24 cellular contexts compared by ENCODE assay signal in the genomic region with DNA sequence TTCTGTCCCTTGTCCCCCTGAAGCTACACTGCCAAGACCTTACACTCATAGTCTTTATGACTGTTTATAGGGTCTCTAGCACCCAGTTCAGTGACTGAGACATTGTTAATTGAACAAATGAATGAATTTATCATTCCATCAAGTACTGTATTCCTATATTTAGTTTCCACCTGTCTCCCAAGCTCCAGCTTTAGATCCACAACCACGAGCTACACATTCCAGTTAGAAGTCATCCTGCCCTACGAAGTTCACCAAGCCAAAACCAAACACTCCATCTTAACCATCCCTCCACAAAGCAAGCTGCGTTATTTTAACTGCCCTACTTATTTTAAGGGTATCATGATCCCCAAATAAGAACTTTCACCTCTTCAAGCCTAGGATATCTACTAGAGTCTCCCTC. TPM values are rescaled to one million over a fixed set of nuclear protein-coding genes. Genes with fewer than 3 reads are reported as not detected.
A peak's percentile ranks its signal among the peaks of the same experiment; 100 is the strongest.
DNase-seq lines count a peak whose midpoint lies in the region; ATAC-seq and TF ChIP-seq lines count a peak whose summit lies in the region.
"Had no signal": no experiment of that assay in that cellular context is flagged by ENCODE, and none has a peak within 500 bp of the region (broad histone marks: within the 10 kb centered on the region; RNA-seq: fewer than 3 reads in every experiment).

No MANE protein-coding gene starts in this region.

- H3K27ac ChIP-seq in HUES48 (ENCODE audit: low read depth, low read length), result peak overlapping the region; percentile 89
- H3K27ac ChIP-seq in endodermal cell (ENCODE audit: low read depth, low read length), result peak overlapping the region; percentile 15
- H3K27ac ChIP-seq in left lung, result no peak overlapping the region
- H3K27ac ChIP-seq: BLaER1, KMS-11, RWPE1 had no signal

- H3K4me1 ChIP-seq in HUES48 (ENCODE audit: control insufficient read depth, insufficient read depth, low read length) (peaks cover 53% of the 10 kb centered on the region), endodermal cell (ENCODE audit: control insufficient read depth, insufficient read depth, low read length) (peaks cover 7% of the 10 kb centered on the region), left lung (no peaks in the 10 kb centered on the region)
- H3K4me1 ChIP-seq: BLaER1 had no signal

- no peaks in the 10 kb centered on the region for H3K9me3 ChIP-seq in HUES48 (ENCODE audit: control insufficient read depth, insufficient read depth, low read length)
- H3K9me3 ChIP-seq in endodermal cell (ENCODE audit: control insufficient read depth, low read length), result peaks cover 5% of the 10 kb centered on the region
- no peaks in the 10 kb centered on the region for H3K9me3 ChIP-seq in left lung
- H3K9me3 ChIP-seq: BLaER1, SK-N-SH had no signal

- no peaks in the 10 kb centered on the region for H3K36me3 Mint-ChIP-seq in endodermal cell (ENCODE audit: low read depth)

- H3K27me3 ChIP-seq in HUES48 (ENCODE audit: control insufficient read depth, insufficient read depth, low read length) (no peaks in the 10 kb centered on the region), endodermal cell (ENCODE audit: control insufficient read depth, insufficient read depth, low read length, poor library complexity, severe bottlenecking) (no peaks in the 10 kb centered on the region), left lung (no peaks in the 10 kb centered on the region)
- H3K27me3 ChIP-seq: BLaER1 had no signal

- H3K4me1 Mint-ChIP-seq in endodermal cell, result no peaks in the 10 kb centered on the region

- H3K27me3 Mint-ChIP-seq in endodermal cell (ENCODE audit: insufficient read depth), result no peaks in the 10 kb centered on the region
- H3K27me3 Mint-ChIP-seq: CD4-positive, alpha-beta T cell had no signal

- H3K36me3 ChIP-seq in HUES48 (ENCODE audit: control insufficient read depth, insufficient read depth, low read length), result no peaks in the 10 kb centered on the region
- H3K36me3 ChIP-seq in endodermal cell (ENCODE audit: control insufficient read depth, insufficient read depth, low read length), result no peaks in the 10 kb centered on the region
- H3K36me3 ChIP-seq in left lung, result no peaks in the 10 kb centered on the region
- H3K36me3 ChIP-seq: BLaER1 had no signal

- no peak overlapping the region for H3K27ac Mint-ChIP-seq in endodermal cell
- H3K27ac Mint-ChIP-seq: CD4-positive, alpha-beta T cell had no signal

- 63 to 80% methylated on average over 3 of the region's 3 CpGs for WGBS in endodermal cell (ENCODE audit: insufficient coverage in 1 of 2, insufficient read length in 1 of 2), 2 experiments

- ATAC-seq in left lung (no peak), HG02798 (IDR thresholded peaks at IDR 0.05; ENCODE audit: poor library complexity, unreplicated experiment) (no peak)

- H3K4me3 ChIP-seq in HUES48 (ENCODE audit: low read depth, low read length) (peak overlapping the region; percentile 24; the same call in 1 of the 2 replicates), endodermal cell (ENCODE audit: low read length) (peak overlapping the region; percentile 54), left lung (no peak overlapping the region)
- H3K4me3 ChIP-seq: BLaER1 had no signal

- intact Hi-C loops in left lung (cut with DNase I), result no loop called here

- TF ChIP-seq CTCF in endodermal cell (conservative IDR thresholded peaks at IDR 0.05) (no peak), left lung (IDR thresholded peaks at IDR 0.05) (no peak)

- H3K4me3 Mint-ChIP-seq in endodermal cell, result no peak overlapping the region
- H3K4me3 Mint-ChIP-seq: CD4-positive, alpha-beta T cell had no signal

- H3K9ac ChIP-seq in HUES48 (ENCODE audit: low read depth, low read length) (no peak overlapping the region; the same call in 1 of the 2 replicates), endodermal cell (ENCODE audit: extremely low read depth, low read length, poor library complexity, severe bottlenecking) (no peak overlapping the region)
- H3K9ac ChIP-seq: BLaER1, KMS-11, SK-N-SH had no signal

- H3K9me3 Mint-ChIP-seq in endodermal cell, result peaks cover 7% of the 10 kb centered on the region

- no peak for DNase-seq in endodermal cell
- DNase-seq in myocyte (ENCODE audit: low read depth), result peak; percentile 74
- no peak for DNase-seq in left lung
- no peak for DNase-seq in superior temporal gyrus (ENCODE audit: extremely low spot score)
- DNase-seq in stimulated activated naive CD4-positive, alpha-beta T cell treated with Interleukin-2 at 50 U/mL for 16 hours (lab: John Stamatoyannopoulos, UW), result no peak
- DNase-seq: CD4-positive, alpha-beta T cell; COR-L47; DMS 273 treated with DMSO at 0.1 percent for 48 hours; DMS79 treated with DMSO at 0.1 percent for 48 hours; GOT3; MV-4-11; NCI-H1105 treated with DMSO at 0.1 percent for 48 hours; NCI-H2029 treated with DMSO at 0.1 percent for 48 hours; NCI-H226; NCI-H510A treated with DMSO at 0.1 percent for 48 hours; NCI-H748 treated with DMSO at 0.1 percent for 48 hours; NK-92 treated with Interleukin-12 subunit alpha and Interleukin-12 subunit beta, amount 100 ng/mL, for 24 hours; SHP77 treated with DMSO at 0.1 percent for 48 hours; SK-N-SH had no signal

RNA-seq across cellular contexts. Expression of a gene that starts 31.3 kb away (rescaled TPM):
- total RNA-seq in endodermal cell (10 to 100 TPM; 12.2 to 14.9 TPM), myocyte (4.1 and 6.7 TPM in 2 replicates), left lung (10 to 100 TPM; 41.3 to 42.0 TPM)
- 30.1 TPM for polyA plus RNA-seq in endodermal cell (2013, experiment 1 of 2)
- polyA plus RNA-seq in endodermal cell (2013, experiment 2 of 2), result 33.0 TPM
- polyA plus RNA-seq in myocyte (2012), result 3.4 TPM

Comparison
In these comparisons a context has a peak if more than half of its experiments do, and no peak if none do; other contexts are left out.
1. H3K27ac ChIP-seq: peak in HUES48 (single experiment) and endodermal cell (single experiment); none in left lung (0 of 2).
2. H3K4me3 ChIP-seq: peak in HUES48 (single experiment) and endodermal cell (single experiment); none in left lung (0 of 2).